Comparison of ENCODE assay signal across 21 cellular contexts in the genomic region with DNA sequence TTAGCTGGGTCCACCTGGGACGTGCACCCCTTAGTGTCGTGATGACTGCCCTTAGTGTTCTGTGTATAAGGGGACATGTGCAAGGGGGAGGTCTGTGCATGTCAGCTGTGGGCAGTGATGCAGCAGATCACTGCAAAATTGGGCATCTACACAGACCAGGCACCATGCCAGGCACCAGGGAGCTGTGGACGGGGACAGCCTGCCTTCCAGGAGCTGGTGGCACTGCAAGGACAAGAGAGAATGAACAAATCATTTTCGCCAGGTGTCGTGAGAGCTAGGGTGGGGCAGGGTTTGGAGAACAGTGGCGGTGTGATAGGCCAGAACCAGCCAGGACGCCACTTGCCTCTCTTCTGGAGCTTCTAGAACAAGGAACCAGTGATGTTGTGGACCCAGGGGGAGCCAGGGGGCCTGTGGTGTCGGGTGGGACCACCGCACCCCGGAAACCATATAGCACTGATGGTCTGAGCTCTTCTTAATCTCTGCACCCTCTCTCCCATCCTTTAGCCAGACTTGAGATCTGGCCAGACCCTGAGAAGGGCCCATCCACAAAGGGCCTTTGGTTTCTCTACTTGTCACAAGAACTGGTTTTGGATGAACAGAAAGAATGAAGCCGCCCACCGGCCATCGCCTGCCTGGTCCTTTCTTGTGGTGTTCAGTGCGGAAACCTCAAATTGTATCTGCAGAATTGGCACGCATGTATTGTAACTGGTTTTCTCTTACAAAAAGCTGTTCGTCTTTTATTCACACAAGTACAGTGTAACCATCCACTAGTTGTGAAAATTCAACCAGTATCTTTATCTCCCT. TPM values are rescaled to one million over a fixed set of nuclear protein-coding genes. Genes with fewer than 3 reads are reported as not detected.
DNase-seq lines count a peak whose midpoint lies in the region; ATAC-seq and TF ChIP-seq lines count a peak whose summit lies in the region.
"Had no signal": no experiment of that assay in that cellular context is flagged by ENCODE, and none has a peak within 500 bp of the region (broad histone marks: within the 10 kb centered on the region; RNA-seq: fewer than 3 reads in every experiment).

No MANE protein-coding gene starts in this region.

- H3K27me3 ChIP-seq in osteoblast (ENCODE audit: insufficient read depth, low read length) = no peaks in the 10 kb centered on the region
- H3K27me3 ChIP-seq: Peyer's patch had no signal

- no peak overlapping the region for H2AFZ ChIP-seq in osteoblast (ENCODE audit: low read length)
- H2AFZ ChIP-seq: GM23248 had no signal

- no peak overlapping the region for H3K4me3 Mint-ChIP-seq in dendritic cell treated with granulocyte-macrophage colony-stimulating factor and Interleukin-4, amounts not matched to agents 40 ng/mL and 50 ng/mL, for 4 days
- H3K4me3 Mint-ChIP-seq: CD4-positive, alpha-beta memory T cell had no signal

- H3K27ac Mint-ChIP-seq in dendritic cell treated with granulocyte-macrophage colony-stimulating factor and Interleukin-4, amounts not matched to agents 40 ng/mL and 50 ng/mL, for 4 days = peak overlapping the region; percentile 43

- no peak overlapping the region for H3K4me3 ChIP-seq in osteoblast (ENCODE audit: insufficient read depth, low read length)
- H3K4me3 ChIP-seq: A549, GM23248, HAP-1, Peyer's patch had no signal

- no peaks in the 10 kb centered on the region for H3K9me3 Mint-ChIP-seq in dendritic cell treated with granulocyte-macrophage colony-stimulating factor and Interleukin-4, amounts not matched to agents 40 ng/mL and 50 ng/mL, for 4 days
- H3K9me3 Mint-ChIP-seq: CD4-positive, alpha-beta memory T cell had no signal

- H3K36me3 ChIP-seq in osteoblast (ENCODE audit: insufficient read depth, low read length) = no peaks in the 10 kb centered on the region
- H3K36me3 ChIP-seq: HAP-1, Peyer's patch had no signal

- TF ChIP-seq CTCF in osteoblast (IDR thresholded peaks at IDR 0.05; ENCODE audit: extremely low read depth, low read depth, low read length) = no peak

- H3K36me3 Mint-ChIP-seq in dendritic cell treated with granulocyte-macrophage colony-stimulating factor and Interleukin-4, amounts not matched to agents 40 ng/mL and 50 ng/mL, for 4 days (ENCODE audit: low read depth) = no peaks in the 10 kb centered on the region
- H3K36me3 Mint-ChIP-seq: CD4-positive, alpha-beta memory T cell had no signal

- peak; percentile 68 for DNase-seq in Right ventricle myocardium inferior (ENCODE audit: missing footprints)
- DNase-seq in Right ventricle myocardium superior = no peak
- DNase-seq in osteoblast (ENCODE audit: insufficient read length, low spot score, missing footprints) = peak; percentile 17
- no peak for DNase-seq in T1000 (lab: John Stamatoyannopoulos, UW)
- no peak for DNase-seq in NCI-H2081 treated with DMSO at 0.1 percent for 48 hours (lab: John Stamatoyannopoulos, UW)
- DNase-seq in NCI-H187 (lab: John Stamatoyannopoulos, UW) = no peak
- DNase-seq: Calu3; CD4-positive, alpha-beta memory T cell; GF-D8; GM23248; NCI-H1436; NCI-H2029; NCI-H2171 treated with DMSO at 0.1 percent for 48 hours; Peyer's patch had no signal

- H3K27me3 Mint-ChIP-seq in dendritic cell treated with granulocyte-macrophage colony-stimulating factor and Interleukin-4, amounts not matched to agents 40 ng/mL and 50 ng/mL, for 4 days = peaks cover 9% of the 10 kb centered on the region
- H3K27me3 Mint-ChIP-seq: CD4-positive, alpha-beta memory T cell had no signal

- H3K4me1 ChIP-seq in osteoblast (ENCODE audit: insufficient read depth, low read length) = peaks cover 15% of the 10 kb centered on the region
- H3K4me1 ChIP-seq: HAP-1 had no signal

- H3K4me1 Mint-ChIP-seq in dendritic cell treated with granulocyte-macrophage colony-stimulating factor and Interleukin-4, amounts not matched to agents 40 ng/mL and 50 ng/mL, for 4 days (ENCODE audit: low read depth) = peaks cover 35% of the 10 kb centered on the region

- H3K27ac ChIP-seq in osteoblast (ENCODE audit: low read depth, low read length) = no peak overlapping the region
- H3K27ac ChIP-seq: A549, GM23248, HL-60, Peyer's patch had no signal

- H3K4me2 ChIP-seq in osteoblast (ENCODE audit: insufficient read depth, low read length) = no peak overlapping the region
- H3K4me2 ChIP-seq: A549 had no signal

- H3K9me3 ChIP-seq in osteoblast (ENCODE audit: low read depth, low read length) = no peaks in the 10 kb centered on the region
- H3K9me3 ChIP-seq: A549, HAP-1, Peyer's patch had no signal

- no peak for ATAC-seq in Right ventricle myocardium inferior
- ATAC-seq in Right ventricle myocardium superior (ENCODE audit: poor library complexity) = no peak
- ATAC-seq: A549 had no signal

- intact Hi-C loops in Right ventricle myocardium inferior (cut with DNase I) (loop anchor here (5.0 kb wide), 1 partner anchor 100 kb away; the partner anchor contains the start of gene ADAMTS14), Right ventricle myocardium superior (cut with DNase I) (no loop called here)
- intact Hi-C loops in dendritic cell treated with granulocyte-macrophage colony-stimulating factor and Interleukin-4, amounts not matched to agents 40 ng/mL and 50 ng/mL, for 4 days (cut with micrococcal nuclease) = no loop called here

- no peaks in the 10 kb centered on the region for H4K20me1 ChIP-seq in osteoblast (ENCODE audit: insufficient read depth, low read length)

- H3K79me2 ChIP-seq in osteoblast (ENCODE audit: insufficient read depth, low read length) = no peaks in the 10 kb centered on the region

RNA-seq across cellular contexts. Expression of gene PRF1, which starts 30.7 kb away (rescaled TPM):
- total RNA-seq in Right ventricle myocardium inferior = 4.3 TPM
- total RNA-seq in Right ventricle myocardium superior = 2.2 TPM
- not detected in 2 replicates for total RNA-seq in osteoblast
- total RNA-seq: Calu3, GM23248, HT1080, M059J, NCI-H460 had no signal

Comparison
In these comparisons a context has a peak if more than half of its experiments do, and no peak if none do; other contexts are left out.
1. DNase-seq: peak in Right ventricle myocardium inferior (single experiment) and osteoblast (single experiment); none in Right ventricle myocardium superior (single experiment), T1000 (single experiment), NCI-H2081 treated with DMSO at 0.1 percent for 48 hours (single experiment) and NCI-H187 (0 of 2).